8 cellular contexts compared by ENCODE assay signal in genomic region chr4:67700874-67701850, GRCh38. TPM values are rescaled to one million over a fixed set of nuclear protein-coding genes. Genes with fewer than 3 reads are reported as not detected.
DNase-seq lines count a peak whose midpoint lies in the region; ATAC-seq, FAIRE-seq and TF ChIP-seq lines count a peak whose summit lies in the region.

TSS of gene UBA6 (minus strand) at chr4:67701155. CDS start at chr4:67701119, 36 bp downstream.

- H3K36me3 Mint-ChIP-seq in astrocyte (ENCODE audit: low read depth, unreplicated experiment), result peaks cover 3% of the 10 kb centered on the region

- ATAC-seq in HG02981 (IDR thresholded peaks at IDR 0.05; ENCODE audit: unreplicated experiment), result peak; percentile 97
- ATAC-seq in aorta (ENCODE audit: low FRiP score), result peak; percentile 99

- H3K79me2 ChIP-seq in astrocyte (ENCODE audit: insufficient read depth, low read length), result peaks cover 90% of the 10 kb centered on the region

- no peaks in the 10 kb centered on the region for H3K36me3 ChIP-seq in astrocyte (ENCODE audit: insufficient read depth, low read length)
- no peaks in the 10 kb centered on the region for H3K36me3 ChIP-seq in rectal smooth muscle tissue (ENCODE audit: control insufficient read depth, insufficient read depth, low read length)
- H3K36me3 ChIP-seq in aorta (ENCODE audit: control insufficient read depth in 1 of 2, insufficient read depth in 2 of 2, low read length in 1 of 2), result no peaks in the 10 kb centered on the region

- peaks cover 4% of the 10 kb centered on the region for H4K20me1 ChIP-seq in astrocyte (ENCODE audit: insufficient read depth, low read length)

- H3K27me3 Mint-ChIP-seq in astrocyte (ENCODE audit: low read depth, unreplicated experiment), result no peaks in the 10 kb centered on the region

- H3K27ac Mint-ChIP-seq in astrocyte (ENCODE audit: unreplicated experiment), result peak within 1 kb of the TSS; percentile 88

- H3K27ac ChIP-seq in astrocyte (ENCODE audit: low read depth, low read length), result peak within 1 kb of the TSS; percentile 90
- H3K27ac ChIP-seq in rectal smooth muscle tissue (ENCODE audit: low read depth, low read length), result peak within 1 kb of the TSS; percentile 83
- peak within 1 kb of the TSS; percentile 66 to 89 for H3K27ac ChIP-seq in aorta (ENCODE audit: low read depth in 1 of 2, low read length in 2 of 2)

- peak; percentile 91 for DNase-seq in GM18507 (ENCODE audit: extremely low spot score, insufficient read length, low read depth)
- DNase-seq in NCI-H2029 (lab: John Stamatoyannopoulos, UW), result peak; percentile 96
- peak; percentile 91 for DNase-seq in T-helper 22 cell (ENCODE audit: low read depth)
- DNase-seq in astrocyte (ENCODE audit: low read depth), result peak; percentile 93
- DNase-seq in hepatic stellate cell (ENCODE audit: low spot score), result peak; percentile 90
- peak; percentile 98 to 99 for DNase-seq in aorta

- H3K4me3 ChIP-seq in astrocyte (ENCODE audit: insufficient read depth, low read depth, low read length) (peak within 1 kb of the TSS; percentile 94), rectal smooth muscle tissue (ENCODE audit: low read length) (peak within 1 kb of the TSS; percentile 91), aorta (ENCODE audit: low read length in 2 of 2) (peak within 1 kb of the TSS; percentile 92 to 94)

- H3K9me3 Mint-ChIP-seq in astrocyte (ENCODE audit: unreplicated experiment), result no peaks in the 10 kb centered on the region

- FAIRE-seq in GM18507 (lab: Jason Lieb, UNC) (peak; percentile 99), astrocyte (lab: Jason Lieb, UNC) (peak; percentile 68)

- no peaks in the 10 kb centered on the region for H3K4me1 ChIP-seq in astrocyte (ENCODE audit: insufficient read depth, low read length)
- no peaks in the 10 kb centered on the region for H3K4me1 ChIP-seq in rectal smooth muscle tissue (ENCODE audit: control insufficient read depth, insufficient read depth, low read length)
- H3K4me1 ChIP-seq in aorta (ENCODE audit: control insufficient read depth in 1 of 2, insufficient read depth in 2 of 2, low read length in 2 of 2), result no peaks in the 10 kb centered on the region

- H2AFZ ChIP-seq in astrocyte (ENCODE audit: low read depth, low read length), result peak within 1 kb of the TSS; percentile 84

- TF ChIP-seq CTCF in astrocyte (IDR thresholded peaks at IDR 0.05; ENCODE audit: insufficient read depth, low read depth, low read length), result no peak

- 1% methylated on average over 47 to 55 of the region's 55 CpGs for whole genome bisulfite sequencing in aorta, 2 donors

- H3K9me3 ChIP-seq in astrocyte (ENCODE audit: insufficient read depth, low read depth, low read length) (no peaks in the 10 kb centered on the region), aorta (ENCODE audit: control insufficient read depth, low read length) (no peaks in the 10 kb centered on the region)

- H3K27me3 ChIP-seq in astrocyte (ENCODE audit: insufficient read depth, low read length) (no peaks in the 10 kb centered on the region), rectal smooth muscle tissue (ENCODE audit: control insufficient read depth, insufficient read depth, low read length) (no peaks in the 10 kb centered on the region), aorta (ENCODE audit: control insufficient read depth in 1 of 2, insufficient read depth in 2 of 2, low read length in 1 of 2) (no peaks in the 10 kb centered on the region)

- H3K4me1 Mint-ChIP-seq in astrocyte (ENCODE audit: low read depth, unreplicated experiment), result peaks cover 15% of the 10 kb centered on the region

- intact Hi-C loops in aorta (cut with DNase I), result loop anchor here in 1 of 2 donors (5.0 kb wide), 1 partner anchor 154 kb away; the partner anchor contains the start of gene CENPC

- H3K9ac ChIP-seq in astrocyte (ENCODE audit: low read length) (peak within 1 kb of the TSS; percentile 97), rectal smooth muscle tissue (ENCODE audit: low read length) (peak within 1 kb of the TSS; percentile 92)

- H3K4me3 Mint-ChIP-seq in astrocyte (ENCODE audit: unreplicated experiment), result peak within 1 kb of the TSS; percentile 94

- H3K4me2 ChIP-seq in astrocyte (ENCODE audit: low read length), result peak within 1 kb of the TSS; percentile 87

RNA-seq across cellular contexts. Expression of gene UBA6, which starts in this region (rescaled TPM):
- 141 and 142 TPM in 2 replicates for total RNA-seq in astrocyte
- 10 to 100 TPM; 43.4 to 63.2 TPM for total RNA-seq in aorta
- 10 to 100 TPM in 1 of 2 donors, 1 to 10 TPM in 1; 9.4 to 11.2 TPM for polyA plus RNA-seq in aorta

Comparison
In these comparisons a context has a peak if more than half of its experiments do, and no peak if none do; other contexts are left out.
1. Peak in every context shown above with its lines: DNase-seq, ATAC-seq, H3K4me3 ChIP-seq and H3K27ac ChIP-seq.